ENCODE assay signal across 10 cellular contexts in the genomic region with DNA sequence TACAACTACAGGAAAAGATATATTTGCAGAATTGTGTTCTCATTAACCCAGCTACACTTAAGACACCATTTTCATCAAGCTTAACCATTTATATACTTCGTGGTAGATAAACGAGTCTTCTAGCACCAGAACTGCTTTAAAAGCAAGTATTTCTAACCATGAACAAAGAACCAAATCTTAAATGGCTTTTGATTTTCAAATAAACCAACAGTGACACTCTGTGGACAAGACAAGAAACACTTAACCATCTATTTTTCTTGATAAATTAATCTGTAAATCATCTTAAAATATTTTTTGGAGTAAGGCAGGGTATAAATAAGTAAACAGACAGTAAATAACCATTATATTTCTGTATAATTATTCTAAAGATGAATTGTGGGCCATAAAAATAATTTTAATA. TPM values are rescaled to one million over a fixed set of nuclear protein-coding genes. Genes with fewer than 3 reads are reported as not detected.
DNase-seq lines count a peak whose midpoint lies in the region; ATAC-seq, FAIRE-seq and TF ChIP-seq lines count a peak whose summit lies in the region.
"Had no signal": no experiment of that assay in that cellular context is flagged by ENCODE, and none has a peak within 500 bp of the region (broad histone marks: within the 10 kb centered on the region; RNA-seq: fewer than 3 reads in every experiment).

No MANE protein-coding gene starts in this region.

- intact Hi-C loops in HepG2 (cut with micrococcal nuclease; ENCODE audit: unreplicated experiment) = loop anchor here (10.0 kb wide), 1 partner anchor 516 kb away; no protein-coding TSS in a partner anchor

- no peak overlapping the region for H3K27ac ChIP-seq in HepG2 (ENCODE audit: extremely low read length, insufficient read depth, low read length)
- H3K27ac ChIP-seq: skin epidermis, suprapubic skin had no signal

- no peak for ATAC-seq in HepG2
- ATAC-seq in HG02870 (IDR thresholded peaks at IDR 0.05; ENCODE audit: unreplicated experiment) = no peak

- peak; percentile 14; the same call in 1 of the 2 replicates for TF ChIP-seq CTCF in LNCaP clone FGC (IDR thresholded peaks at IDR 0.05; ENCODE audit: control insufficient read depth, extremely low read depth, insufficient read depth)
- TF ChIP-seq CTCF in HepG2 (CRISPR knock-in tag; IDR thresholded peaks at IDR 0.05) = no peak

- in situ Hi-C loops in Caki2 (cut with HindIII; ENCODE audit: low pct_unique_long_range_greater_than_20kb, low sequenced_read_pairs) = no loop called here
- in situ Hi-C loops in HepG2 (cut with HindIII; ENCODE audit: extremely low pct_ligation_motif_present, low pct_unique_long_range_greater_than_20kb) = loop anchor here (25.0 kb wide), 1 partner anchor 273 kb away; no protein-coding TSS in a partner anchor

- peak; percentile 0 for DNase-seq in Caki2 (ENCODE audit: low read depth)
- DNase-seq in LNCaP clone FGC (ENCODE audit: low read depth) = peak; percentile 6
- DNase-seq in adipocyte (ENCODE audit: low read depth) = peak; percentile 30
- no peak for DNase-seq in HepG2 (ENCODE audit: low spot score)
- no peak for DNase-seq in middle frontal gyrus (ENCODE audit: extremely low spot score, low spot score)
- no peak for DNase-seq in activated CD8-positive, alpha-beta memory T cell treated with anti-CD3 and anti-CD28 coated beads for 24 hours
- no peak for DNase-seq in OCI-M2 (lab: John Stamatoyannopoulos, UW; ENCODE audit: unreplicated experiment)

- no peak overlapping the region for H2AFZ ChIP-seq in HepG2 (ENCODE audit: low read length)

- CTCF ChIA-PET in HepG2 (lab: Yijun Ruan, JAX; ENCODE audit: low intra/inter-chr PET ratio, low total read pairs) = no interaction called here

- H3K79me2 ChIP-seq in HepG2 (ENCODE audit: insufficient read depth, low read length) = no peaks in the 10 kb centered on the region

- H3K9me3 ChIP-seq in adipocyte (ENCODE audit: control insufficient read depth, low read length) = no peaks in the 10 kb centered on the region
- no peaks in the 10 kb centered on the region for H3K9me3 ChIP-seq in HepG2 (ENCODE audit: low read length)
- H3K9me3 ChIP-seq: suprapubic skin had no signal

- FAIRE-seq in HepG2 (lab: Jason Lieb, UNC) = no peak

- H3K27me3 ChIP-seq in adipocyte (replicated peaks; ENCODE audit: control insufficient read depth, insufficient read depth, low read length) (peaks cover 7% of the 10 kb centered on the region), HepG2 (ENCODE audit: control insufficient read depth in 1 of 2, insufficient read depth in 2 of 2, low read length in 2 of 2) (no peaks in the 10 kb centered on the region)
- H3K27me3 ChIP-seq: suprapubic skin had no signal

- H3K36me3 ChIP-seq in adipocyte (ENCODE audit: control insufficient read depth, insufficient read depth, low read length, severe bottlenecking) (no peaks in the 10 kb centered on the region), HepG2 (replicated peaks in 1 of 2; ENCODE audit: control insufficient read depth in 1 of 2, insufficient read depth in 2 of 2, low read length in 2 of 2) (no peaks in the 10 kb centered on the region)
- H3K36me3 ChIP-seq: suprapubic skin had no signal

- H4K20me1 ChIP-seq in HepG2 (ENCODE audit: insufficient read depth, low read length) = no peaks in the 10 kb centered on the region

- no peak for TF ChIP-seq EP300 in HepG2 (IDR thresholded peaks at IDR 0.05; ENCODE audit: low read depth in 2 of 2, low read length in 2 of 2)
- no peak for TF ChIP-seq EP300 in HepG2 (CRISPR knock-in tag; IDR thresholded peaks at IDR 0.05; ENCODE audit: borderline replicate concordance)

- 0% methylated on average over 2 of the region's 2 CpGs for WGBS in HepG2 (ENCODE audit: low lambda C conversion rate)

- no TSS peak for BruUV-seq in HepG2 (replicated peaks; lab: Mats Ljungman, UMichigan)

- no peak for TF ChIP-seq POLR2A in HepG2 (IDR thresholded peaks at IDR 0.05; ENCODE audit: insufficient read depth in 1 of 2, low read depth in 2 of 2, low read length in 2 of 2)

- no peak overlapping the region for H3K4me2 ChIP-seq in HepG2 (ENCODE audit: low read depth, low read length)

- no peaks in the 10 kb centered on the region for H3K4me1 ChIP-seq in adipocyte (ENCODE audit: control insufficient read depth, insufficient read depth, low read length)
- H3K4me1 ChIP-seq in HepG2 (ENCODE audit: insufficient read depth, low read length) = no peaks in the 10 kb centered on the region
- H3K4me1 ChIP-seq: suprapubic skin had no signal

- H3K4me3 ChIP-seq in LNCaP clone FGC (ENCODE audit: low read depth, low read length) = no peak overlapping the region
- H3K4me3 ChIP-seq in adipocyte (ENCODE audit: low read length) = no peak overlapping the region
- no peak overlapping the region for H3K4me3 ChIP-seq in HepG2 (replicated peaks in 1 of 3; ENCODE audit: insufficient read depth in 1 of 3, low read depth in 2 of 3, low read length in 3 of 3)
- H3K4me3 ChIP-seq: skin epidermis, suprapubic skin had no signal

- POLR2A ChIA-PET in HepG2 (lab: Yijun Ruan, JAX) = no interaction called here

- TF ChIP-seq RAD21 in HepG2 (CRISPR knock-in tag; IDR thresholded peaks at IDR 0.05) = no peak

- no peak overlapping the region for H3K9ac ChIP-seq in adipocyte (ENCODE audit: low read length)
- H3K9ac ChIP-seq in HepG2 (ENCODE audit: insufficient read depth, low read depth, low read length) = no peak overlapping the region

TF ChIP-seq in HepG2, 621 proteins besides CTCF, POLR2A, EP300 and RAD21:
- TF ChIP-seq, protein P1, sequence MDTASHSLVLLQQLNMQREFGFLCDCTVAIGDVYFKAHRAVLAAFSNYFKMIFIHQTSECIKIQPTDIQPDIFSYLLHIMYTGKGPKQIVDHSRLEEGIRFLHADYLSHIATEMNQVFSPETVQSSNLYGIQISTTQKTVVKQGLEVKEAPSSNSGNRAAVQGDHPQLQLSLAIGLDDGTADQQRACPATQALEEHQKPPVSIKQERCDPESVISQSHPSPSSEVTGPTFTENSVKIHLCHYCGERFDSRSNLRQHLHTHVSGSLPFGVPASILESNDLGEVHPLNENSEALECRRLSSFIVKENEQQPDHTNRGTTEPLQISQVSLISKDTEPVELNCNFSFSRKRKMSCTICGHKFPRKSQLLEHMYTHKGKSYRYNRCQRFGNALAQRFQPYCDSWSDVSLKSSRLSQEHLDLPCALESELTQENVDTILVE (CRISPR knock-in tag; IDR thresholded peaks at IDR 0.05) = no peak
- TF ChIP-seq GZF1 (CRISPR knock-in tag; IDR thresholded peaks at IDR 0.05) (no peak), STAG1 (CRISPR knock-in tag; IDR thresholded peaks at IDR 0.05) (peak; percentile 30; the same call in 1 of the 2 replicates)

RNA-seq across cellular contexts. Expression of a gene that starts 10.2 kb away (rescaled TPM):
- not detected in 2 replicates for total RNA-seq in Caki2 (2014; rRNA removed; shearing (Covaris generic); ENCODE audit: low replicate concordance)
- total RNA-seq in HepG2 (2016; rRNA removed; fragmentation: Illumina TruSeq; extraction: Trizol) = not detected in 2 replicates
- 0.10 TPM in 1 of 2 replicates, not detected in the other for total RNA-seq in HepG2 (2016; cell fraction: cytosol; rRNA removed; fragmentation: Illumina TruSeq; extraction: Trizol; ENCODE audit: low read depth)
- total RNA-seq in HepG2 (2016; cell fraction: insoluble cytoplasmic fraction; rRNA removed; fragmentation: Illumina TruSeq; extraction: Trizol) = not detected in 2 replicates
- total RNA-seq in HepG2 (2016; cell fraction: membrane; rRNA removed; fragmentation: Illumina TruSeq; extraction: Trizol) = not detected in 2 replicates
- not detected in 2 replicates for total RNA-seq in HepG2 (2016; cell fraction: nucleus; rRNA removed; fragmentation: Illumina TruSeq; extraction: Trizol)
- not detected in 2 replicates for polyA plus RNA-seq in HepG2 (2011; rRNA removed)
- not detected in 2 replicates for polyA plus RNA-seq in HepG2 (2011; cell fraction: cytosol; rRNA removed)
- not detected in 2 replicates for polyA plus RNA-seq in HepG2 (2011; cell fraction: nucleus; rRNA removed)
- not detected in 2 replicates for polyA plus RNA-seq in HepG2 (2012)
- polyA plus RNA-seq in HepG2 (2016; cell fraction: cytosol; fragmentation: Illumina TruSeq; extraction: Trizol; ENCODE audit: low read depth) = not detected in 2 replicates
- polyA plus RNA-seq in HepG2 (2016; cell fraction: insoluble cytoplasmic fraction; fragmentation: Illumina TruSeq; extraction: Trizol; ENCODE audit: low read depth) = not detected in 2 replicates
- not detected in 2 replicates for polyA plus RNA-seq in HepG2 (2016; cell fraction: membrane; fragmentation: Illumina TruSeq; extraction: Trizol; ENCODE audit: low read depth)
- polyA plus RNA-seq in HepG2 (2016; cell fraction: nucleus; fragmentation: Illumina TruSeq; extraction: Trizol; ENCODE audit: insufficient read depth, low read depth) = not detected in 2 replicates
- polyA minus RNA-seq in HepG2 (2011; rRNA and poly(A)+ RNA removed; ENCODE audit: low replicate concordance) = not detected in 2 replicates
- polyA minus RNA-seq in HepG2 (2011; cell fraction: cytosol; rRNA and poly(A)+ RNA removed) = not detected in 2 replicates
- not detected in 2 replicates for polyA minus RNA-seq in HepG2 (2011; cell fraction: nucleus; rRNA and poly(A)+ RNA removed)
- total RNA-seq: suprapubic skin had no signal

Comparison
In these comparisons a context has a peak if more than half of its experiments do, and no peak if none do; other contexts are left out.
1. DNase-seq: peak in Caki2 (single experiment), LNCaP clone FGC (single experiment) and adipocyte (single experiment); none in HepG2 (single experiment), middle frontal gyrus (single experiment), activated CD8-positive, alpha-beta memory T cell treated with anti-CD3 and anti-CD28 coated beads for 24 hours (single experiment) and OCI-M2 (single experiment).